ENCODE assay signal across 1 cellular context in the genomic region with DNA sequence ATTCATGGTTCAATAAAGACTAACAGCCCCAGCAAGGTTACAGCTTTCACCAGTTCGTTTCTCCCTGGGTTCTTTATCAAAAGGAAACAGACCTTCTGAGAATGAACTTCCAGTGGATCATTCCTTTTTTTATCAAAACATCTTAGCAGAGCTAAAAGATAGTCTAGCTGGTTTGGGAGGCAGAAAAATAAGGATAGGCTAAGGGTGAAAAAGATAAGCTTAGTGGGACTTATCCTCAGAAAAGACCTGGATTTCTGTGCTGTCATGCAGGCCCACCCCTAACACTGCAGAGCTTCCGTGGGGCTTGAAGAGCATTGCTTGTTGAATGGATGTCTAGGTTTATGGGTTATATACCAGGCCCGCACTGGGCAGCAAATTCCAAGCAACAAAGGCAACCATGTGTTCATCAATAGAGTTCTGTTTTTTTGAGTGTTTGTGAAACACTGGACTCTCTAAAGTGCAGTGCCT.
A peak's percentile ranks its signal among the peaks of the same experiment; 100 is the strongest.
TF ChIP-seq lines count a peak whose summit lies in the region.

No MANE protein-coding gene starts in this region.

TF ChIP-seq in K562, 482 proteins besides CTCF, POLR2A, EP300 and RAD21 (continued from another document and continues in another):
- TF ChIP-seq GATAD2A (IDR thresholded peaks at IDR 0.05) (peak; percentile 74; the same call in 1 of the 2 replicates), CBFA2T3 (IDR thresholded peaks at IDR 0.05) (peak; percentile 87), NONO (IDR thresholded peaks at IDR 0.05; ENCODE audit: low read depth in 2 of 2, low read length in 1 of 2) (no peak), ZNF140 (CRISPR knock-in tag; IDR thresholded peaks at IDR 0.05) (no peak), TCFL5 (CRISPR knock-in tag; conservative IDR thresholded peaks at IDR 0.05) (no peak), SRSF3 (IDR thresholded peaks at IDR 0.05; ENCODE audit: insufficient read depth, low read length) (no peak), PHF21A (IDR thresholded peaks at IDR 0.05; ENCODE audit: borderline replicate concordance, low read depth) (no peak), ADNP (tag; IDR thresholded peaks at IDR 0.05) (peak; percentile 64; the same call in 1 of the 2 replicates), NCOR1 (IDR thresholded peaks at IDR 0.05) (peak; percentile 77), RBBP5 (IDR thresholded peaks at IDR 0.05; ENCODE audit: borderline replicate concordance, insufficient read depth, low read length, poor library complexity, severe bottlenecking) (no peak), JUND (IDR thresholded peaks at IDR 0.05; ENCODE audit: borderline replicate concordance, low read depth, low read length) (peak; percentile 56; the same call in 1 of the 2 replicates), JUND (tag; IDR thresholded peaks at IDR 0.05; ENCODE audit: borderline replicate concordance, low read depth, low read length) (peak; percentile 49; the same call in 1 of the 3 replicates), IRF2 (CRISPR knock-in tag; IDR thresholded peaks at IDR 0.05) (no peak), C11orf30 (IDR thresholded peaks at IDR 0.05; ENCODE audit: low read depth) (no peak), TAF15 (IDR thresholded peaks at IDR 0.05; ENCODE audit: low read depth, low read length) (no peak), CEBPG (CRISPR knock-in tag; IDR thresholded peaks at IDR 0.05) (no peak), CEBPG (tag; conservative IDR thresholded peaks at IDR 0.05 in 1 of 2, IDR thresholded peaks at IDR 0.05 in 1 of 2) (no peak), MEIS2 (IDR thresholded peaks at IDR 0.05; ENCODE audit: partially characterized antibody) (peak; percentile 26), MCM3 (IDR thresholded peaks at IDR 0.05) (no peak), ZNF444 (CRISPR knock-in tag; IDR thresholded peaks at IDR 0.05) (no peak), MEF2D (tag; conservative IDR thresholded peaks at IDR 0.05; ENCODE audit: low read depth) (no peak), BRD4 (IDR thresholded peaks at IDR 0.05) (no peak), ZNF785 (CRISPR knock-in tag; IDR thresholded peaks at IDR 0.05) (no peak), NKRF (IDR thresholded peaks at IDR 0.05; ENCODE audit: borderline replicate concordance) (no peak), SP1 (CRISPR knock-in tag; IDR thresholded peaks at IDR 0.05) (peak; percentile 35; the same call in 1 of the 2 replicates), TOE1 (IDR thresholded peaks at IDR 0.05; ENCODE audit: borderline replicate concordance) (no peak), TOE1 (CRISPR knock-in tag; IDR thresholded peaks at IDR 0.05; ENCODE audit: borderline replicate concordance, low read depth) (no peak), CBX3 (IDR thresholded peaks at IDR 0.05; ENCODE audit: borderline replicate concordance in 1 of 2, low read length in 2 of 2) (peak in 1 of 2 experiments; percentile 38; a peak in 2 of 3 replicates), NR4A1 (CRISPR knock-in tag; IDR thresholded peaks at IDR 0.05) (no peak), NR4A1 (tag; IDR thresholded peaks at IDR 0.05) (peak; percentile 70; the same call in 1 of the 2 replicates), CREM (IDR thresholded peaks at IDR 0.05; ENCODE audit: low read depth) (no peak), NR2F6 (CRISPR knock-in tag; IDR thresholded peaks at IDR 0.05) (no peak), CCAR2 (IDR thresholded peaks at IDR 0.05; ENCODE audit: low read depth, low read length) (no peak), FOXJ2 (tag; IDR thresholded peaks at IDR 0.05) (no peak), HMBOX1 (IDR thresholded peaks at IDR 0.05) (peak; percentile 72), KAT2B (IDR thresholded peaks at IDR 0.05; ENCODE audit: low read depth, low read length) (no peak), ELF2 (CRISPR knock-in tag; IDR thresholded peaks at IDR 0.05) (peak; percentile 76), YY1 (IDR thresholded peaks at IDR 0.05; ENCODE audit: borderline replicate concordance in 1 of 3, control insufficient read depth in 1 of 3, extremely low read depth in 1 of 3, insufficient read depth in 3 of 3, insufficient read length in 1 of 3, insufficient replicate concordance in 2 of 3, low read depth in 1 of 3, low read length in 2 of 3) (no peak), TAL1 (IDR thresholded peaks at IDR 0.05) (peak; percentile 83), POLR3G (IDR thresholded peaks at IDR 0.05; ENCODE audit: extremely low read depth, insufficient read length, insufficient replicate concordance) (no peak), CBX5 (IDR thresholded peaks at IDR 0.05; ENCODE audit: borderline replicate concordance, low read depth) (no peak), ZFP91 (CRISPR knock-in tag; IDR thresholded peaks at IDR 0.05) (no peak), ZNF316 (IDR thresholded peaks at IDR 0.05) (no peak), FIP1L1 (IDR thresholded peaks at IDR 0.05; ENCODE audit: low read depth, low read length, poor library complexity, severe bottlenecking) (no peak), TFAM (CRISPR knock-in tag; conservative IDR thresholded peaks at IDR 0.05) (no peak), NFATC3 (IDR thresholded peaks at IDR 0.05) (no peak), FOSL1 (tag; conservative IDR thresholded peaks at IDR 0.05) (peak; percentile 62; the same call in 1 of the 2 replicates), ZSCAN32 (CRISPR knock-in tag; IDR thresholded peaks at IDR 0.05) (no peak)
- TF ChIP-seq, protein P1, sequence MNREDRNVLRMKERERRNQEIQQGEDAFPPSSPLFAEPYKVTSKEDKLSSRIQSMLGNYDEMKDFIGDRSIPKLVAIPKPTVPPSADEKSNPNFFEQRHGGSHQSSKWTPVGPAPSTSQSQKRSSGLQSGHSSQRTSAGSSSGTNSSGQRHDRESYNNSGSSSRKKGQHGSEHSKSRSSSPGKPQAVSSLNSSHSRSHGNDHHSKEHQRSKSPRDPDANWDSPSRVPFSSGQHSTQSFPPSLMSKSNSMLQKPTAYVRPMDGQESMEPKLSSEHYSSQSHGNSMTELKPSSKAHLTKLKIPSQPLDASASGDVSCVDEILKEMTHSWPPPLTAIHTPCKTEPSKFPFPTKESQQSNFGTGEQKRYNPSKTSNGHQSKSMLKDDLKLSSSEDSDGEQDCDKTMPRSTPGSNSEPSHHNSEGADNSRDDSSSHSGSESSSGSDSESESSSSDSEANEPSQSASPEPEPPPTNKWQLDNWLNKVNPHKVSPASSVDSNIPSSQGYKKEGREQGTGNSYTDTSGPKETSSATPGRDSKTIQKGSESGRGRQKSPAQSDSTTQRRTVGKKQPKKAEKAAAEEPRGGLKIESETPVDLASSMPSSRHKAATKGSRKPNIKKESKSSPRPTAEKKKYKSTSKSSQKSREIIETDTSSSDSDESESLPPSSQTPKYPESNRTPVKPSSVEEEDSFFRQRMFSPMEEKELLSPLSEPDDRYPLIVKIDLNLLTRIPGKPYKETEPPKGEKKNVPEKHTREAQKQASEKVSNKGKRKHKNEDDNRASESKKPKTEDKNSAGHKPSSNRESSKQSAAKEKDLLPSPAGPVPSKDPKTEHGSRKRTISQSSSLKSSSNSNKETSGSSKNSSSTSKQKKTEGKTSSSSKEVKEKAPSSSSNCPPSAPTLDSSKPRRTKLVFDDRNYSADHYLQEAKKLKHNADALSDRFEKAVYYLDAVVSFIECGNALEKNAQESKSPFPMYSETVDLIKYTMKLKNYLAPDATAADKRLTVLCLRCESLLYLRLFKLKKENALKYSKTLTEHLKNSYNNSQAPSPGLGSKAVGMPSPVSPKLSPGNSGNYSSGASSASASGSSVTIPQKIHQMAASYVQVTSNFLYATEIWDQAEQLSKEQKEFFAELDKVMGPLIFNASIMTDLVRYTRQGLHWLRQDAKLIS (CRISPR knock-in tag; IDR thresholded peaks at IDR 0.05): no peak
- TF ChIP-seq, protein P2, sequence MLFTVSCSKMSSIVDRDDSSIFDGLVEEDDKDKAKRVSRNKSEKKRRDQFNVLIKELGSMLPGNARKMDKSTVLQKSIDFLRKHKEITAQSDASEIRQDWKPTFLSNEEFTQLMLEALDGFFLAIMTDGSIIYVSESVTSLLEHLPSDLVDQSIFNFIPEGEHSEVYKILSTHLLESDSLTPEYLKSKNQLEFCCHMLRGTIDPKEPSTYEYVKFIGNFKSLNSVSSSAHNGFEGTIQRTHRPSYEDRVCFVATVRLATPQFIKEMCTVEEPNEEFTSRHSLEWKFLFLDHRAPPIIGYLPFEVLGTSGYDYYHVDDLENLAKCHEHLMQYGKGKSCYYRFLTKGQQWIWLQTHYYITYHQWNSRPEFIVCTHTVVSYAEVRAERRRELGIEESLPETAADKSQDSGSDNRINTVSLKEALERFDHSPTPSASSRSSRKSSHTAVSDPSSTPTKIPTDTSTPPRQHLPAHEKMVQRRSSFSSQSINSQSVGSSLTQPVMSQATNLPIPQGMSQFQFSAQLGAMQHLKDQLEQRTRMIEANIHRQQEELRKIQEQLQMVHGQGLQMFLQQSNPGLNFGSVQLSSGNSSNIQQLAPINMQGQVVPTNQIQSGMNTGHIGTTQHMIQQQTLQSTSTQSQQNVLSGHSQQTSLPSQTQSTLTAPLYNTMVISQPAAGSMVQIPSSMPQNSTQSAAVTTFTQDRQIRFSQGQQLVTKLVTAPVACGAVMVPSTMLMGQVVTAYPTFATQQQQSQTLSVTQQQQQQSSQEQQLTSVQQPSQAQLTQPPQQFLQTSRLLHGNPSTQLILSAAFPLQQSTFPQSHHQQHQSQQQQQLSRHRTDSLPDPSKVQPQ (CRISPR knock-in tag; IDR thresholded peaks at IDR 0.05; ENCODE audit: borderline replicate concordance): no peak
- TF ChIP-seq, protein P3, sequence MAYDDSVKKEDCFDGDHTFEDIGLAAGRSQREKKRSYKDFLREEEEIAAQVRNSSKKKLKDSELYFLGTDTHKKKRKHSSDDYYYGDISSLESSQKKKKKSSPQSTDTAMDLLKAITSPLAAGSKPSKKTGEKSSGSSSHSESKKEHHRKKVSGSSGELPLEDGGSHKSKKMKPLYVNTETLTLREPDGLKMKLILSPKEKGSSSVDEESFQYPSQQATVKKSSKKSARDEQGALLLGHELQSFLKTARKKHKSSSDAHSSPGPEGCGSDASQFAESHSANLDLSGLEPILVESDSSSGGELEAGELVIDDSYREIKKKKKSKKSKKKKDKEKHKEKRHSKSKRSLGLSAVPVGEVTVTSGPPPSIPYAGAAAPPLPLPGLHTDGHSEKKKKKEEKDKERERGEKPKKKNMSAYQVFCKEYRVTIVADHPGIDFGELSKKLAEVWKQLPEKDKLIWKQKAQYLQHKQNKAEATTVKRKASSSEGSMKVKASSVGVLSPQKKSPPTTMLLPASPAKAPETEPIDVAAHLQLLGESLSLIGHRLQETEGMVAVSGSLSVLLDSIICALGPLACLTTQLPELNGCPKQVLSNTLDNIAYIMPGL (CRISPR knock-in tag; IDR thresholded peaks at IDR 0.05): no peak
- TF ChIP-seq, protein P4, sequence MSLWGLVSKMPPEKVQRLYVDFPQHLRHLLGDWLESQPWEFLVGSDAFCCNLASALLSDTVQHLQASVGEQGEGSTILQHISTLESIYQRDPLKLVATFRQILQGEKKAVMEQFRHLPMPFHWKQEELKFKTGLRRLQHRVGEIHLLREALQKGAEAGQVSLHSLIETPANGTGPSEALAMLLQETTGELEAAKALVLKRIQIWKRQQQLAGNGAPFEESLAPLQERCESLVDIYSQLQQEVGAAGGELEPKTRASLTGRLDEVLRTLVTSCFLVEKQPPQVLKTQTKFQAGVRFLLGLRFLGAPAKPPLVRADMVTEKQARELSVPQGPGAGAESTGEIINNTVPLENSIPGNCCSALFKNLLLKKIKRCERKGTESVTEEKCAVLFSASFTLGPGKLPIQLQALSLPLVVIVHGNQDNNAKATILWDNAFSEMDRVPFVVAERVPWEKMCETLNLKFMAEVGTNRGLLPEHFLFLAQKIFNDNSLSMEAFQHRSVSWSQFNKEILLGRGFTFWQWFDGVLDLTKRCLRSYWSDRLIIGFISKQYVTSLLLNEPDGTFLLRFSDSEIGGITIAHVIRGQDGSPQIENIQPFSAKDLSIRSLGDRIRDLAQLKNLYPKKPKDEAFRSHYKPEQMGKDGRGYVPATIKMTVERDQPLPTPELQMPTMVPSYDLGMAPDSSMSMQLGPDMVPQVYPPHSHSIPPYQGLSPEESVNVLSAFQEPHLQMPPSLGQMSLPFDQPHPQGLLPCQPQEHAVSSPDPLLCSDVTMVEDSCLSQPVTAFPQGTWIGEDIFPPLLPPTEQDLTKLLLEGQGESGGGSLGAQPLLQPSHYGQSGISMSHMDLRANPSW (CRISPR knock-in tag; IDR thresholded peaks at IDR 0.05): no peak
